1 cellular context compared by ENCODE assay signal in genomic region chr7:151876899-151877777, GRCh38.
TF ChIP-seq lines count a peak whose summit lies in the region.

Gene PRKAG2 (minus strand): TSS chr7:151877115. CDS start chr7:151876620, 495 bp downstream.

TF ChIP-seq in H1, 55 proteins besides CTCF, POLR2A, EP300 and RAD21 (continued from another document):
- TF ChIP-seq GABPA (IDR thresholded peaks at IDR 0.05; ENCODE audit: borderline replicate concordance, insufficient read depth, low read length): no peak
- peak; percentile 47 for TF ChIP-seq RNF2 (IDR thresholded peaks at IDR 0.05; ENCODE audit: borderline replicate concordance, low read depth, low read length, missing control alignments, poor library complexity, severe bottlenecking)
- TF ChIP-seq CHD1 (IDR thresholded peaks at IDR 0.05; ENCODE audit: low read depth, low read length): no peak
- no peak for TF ChIP-seq BACH1 (IDR thresholded peaks at IDR 0.05; ENCODE audit: low read length)
- TF ChIP-seq EZH2 (IDR thresholded peaks at IDR 0.05; ENCODE audit: low read depth, low read length, severe bottlenecking): peak; percentile 49
- no peak for TF ChIP-seq BRCA1 (IDR thresholded peaks at IDR 0.05; ENCODE audit: low read depth, low read length)
- no peak for TF ChIP-seq SIN3A (conservative IDR thresholded peaks at IDR 0.05 in 1 of 2, IDR thresholded peaks at IDR 0.05 in 1 of 2; ENCODE audit: low read depth in 1 of 2, low read length in 2 of 2)
- TF ChIP-seq ASH2L (IDR thresholded peaks at IDR 0.05; ENCODE audit: low read length): peak; percentile 8
- TF ChIP-seq EGR1 (IDR thresholded peaks at IDR 0.05; ENCODE audit: borderline replicate concordance, low read depth, low read length): peak; percentile 66; the same call in 1 of the 2 replicates
